8 cellular contexts compared by ENCODE assay signal in the genomic region with DNA sequence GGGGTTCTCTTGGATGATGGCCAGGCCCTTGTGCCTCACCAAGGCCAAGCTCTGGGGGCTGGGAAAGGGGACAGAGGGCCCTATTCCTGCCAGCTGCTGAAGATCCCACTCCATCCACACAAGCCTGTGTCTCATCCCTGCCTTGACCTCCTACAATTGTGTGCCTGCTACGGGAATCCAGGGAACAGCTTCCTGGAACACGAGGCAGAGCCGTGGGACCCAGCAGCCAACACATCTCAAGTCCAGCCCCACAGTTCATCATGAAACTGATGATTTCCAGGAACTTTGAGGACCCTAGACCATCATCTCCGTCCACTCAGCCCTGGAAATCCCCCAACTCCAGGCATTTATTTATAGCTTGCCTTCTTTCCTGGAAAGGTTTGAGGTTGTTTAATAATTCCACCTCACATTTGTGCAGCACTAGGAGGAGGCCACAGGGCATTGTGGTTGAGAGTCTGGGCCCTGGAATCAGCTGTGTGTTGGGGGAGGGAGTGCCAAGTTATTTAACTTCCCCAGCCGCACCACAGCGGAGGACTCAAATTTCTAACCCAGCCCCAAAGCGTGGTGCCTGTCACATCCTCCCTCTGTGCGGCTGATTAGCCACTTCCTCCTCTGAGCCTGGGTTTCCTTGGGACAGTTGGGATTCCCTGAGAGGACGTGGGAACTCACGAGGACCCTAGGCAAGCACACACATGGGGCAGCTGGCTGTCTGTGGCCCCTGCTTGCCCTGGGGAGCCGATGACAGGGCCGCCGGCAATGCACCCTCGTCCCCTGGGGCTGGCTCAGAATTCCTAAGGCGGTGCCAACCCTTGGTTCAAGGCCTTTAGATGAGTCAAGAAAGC. TPM values are rescaled to one million over a fixed set of nuclear protein-coding genes. Genes with fewer than 3 reads are reported as not detected.
DNase-seq lines count a peak whose midpoint lies in the region; ATAC-seq and TF ChIP-seq lines count a peak whose summit lies in the region.

No MANE protein-coding gene starts in this region.

- no peak for TF ChIP-seq CTCF in activated CD8-positive, alpha-beta T cell treated with anti-CD3 and anti-CD28 coated beads for 36 hours (IDR thresholded peaks at IDR 0.05)

- H3K27ac ChIP-seq in trophoblast cell (ENCODE audit: low read depth, low read length), result no peak overlapping the region

- no peaks in the 10 kb centered on the region for H3K36me3 ChIP-seq in trophoblast cell (ENCODE audit: control insufficient read depth in 1 of 2, insufficient read depth in 2 of 2, low read length in 2 of 2)

- no peaks in the 10 kb centered on the region for H3K36me3 Mint-ChIP-seq in activated CD8-positive, alpha-beta T cell treated with anti-CD3 and anti-CD28 coated beads for 36 hours (ENCODE audit: low read depth)

- H4K91ac ChIP-seq in trophoblast cell (ENCODE audit: low read depth, low read length), result peak overlapping the region; percentile 72

- peak; percentile 77 for ATAC-seq in activated CD8-positive, alpha-beta T cell treated with anti-CD3 and anti-CD28 coated beads for 36 hours
- ATAC-seq in Right ventricle myocardium inferior, result peak; percentile 80

- intact Hi-C loops in activated CD8-positive, alpha-beta T cell treated with anti-CD3 and anti-CD28 coated beads for 36 hours (cut with micrococcal nuclease), result no loop called here
- intact Hi-C loops in Right ventricle myocardium inferior (cut with DNase I), result no loop called here

- no peaks in the 10 kb centered on the region for H3K79me1 ChIP-seq in trophoblast cell (ENCODE audit: low read length)

- H3K27ac Mint-ChIP-seq in activated CD8-positive, alpha-beta T cell treated with anti-CD3 and anti-CD28 coated beads for 36 hours, result no peak overlapping the region

- H3K79me2 ChIP-seq in trophoblast cell (ENCODE audit: control insufficient read depth, insufficient read depth, low read length, poor library complexity), result no peaks in the 10 kb centered on the region

- no peak overlapping the region for H2BK12ac ChIP-seq in trophoblast cell (ENCODE audit: low read length)

- peak overlapping the region; percentile 58 for H3K14ac ChIP-seq in trophoblast cell (ENCODE audit: low read length)

- H2BK5ac ChIP-seq in trophoblast cell (ENCODE audit: low read depth, low read length, poor library complexity), result no peak overlapping the region

- peaks cover 5% of the 10 kb centered on the region for H3K27me3 Mint-ChIP-seq in activated CD8-positive, alpha-beta T cell treated with anti-CD3 and anti-CD28 coated beads for 36 hours

- H2AK5ac ChIP-seq in trophoblast cell (ENCODE audit: low read length), result peak overlapping the region; percentile 61

- no peak overlapping the region for H3K4me3 Mint-ChIP-seq in activated CD8-positive, alpha-beta T cell treated with anti-CD3 and anti-CD28 coated beads for 36 hours

- H3K9me3 ChIP-seq in trophoblast cell (ENCODE audit: insufficient read depth, low read depth, low read length), result peaks cover 5% of the 10 kb centered on the region

- no peak overlapping the region for H3K4me2 ChIP-seq in trophoblast cell (ENCODE audit: low read length)

- no peak overlapping the region for H3K23ac ChIP-seq in trophoblast cell (ENCODE audit: low read length)

- H3K4me3 ChIP-seq in Jurkat, Clone E6-1 (ENCODE audit: low read length), result no peak overlapping the region
- no peak overlapping the region for H3K4me3 ChIP-seq in trophoblast cell (ENCODE audit: low read depth, low read length)

- peak overlapping the region; percentile 25 for H3K18ac ChIP-seq in trophoblast cell (ENCODE audit: low read length)

- no peak overlapping the region for H3K4ac ChIP-seq in trophoblast cell (ENCODE audit: low read depth, low read length)

- WGBS in trophoblast cell (ENCODE audit: extremely low coverage, insufficient coverage, insufficient read length), result no CpG with 5 or more reads among the region's 15 CpGs

- H4K12ac ChIP-seq in trophoblast cell (ENCODE audit: low read depth, low read length), result no peak overlapping the region

- H2BK120ac ChIP-seq in trophoblast cell (ENCODE audit: insufficient read depth, low read length, poor library complexity), result no peak overlapping the region

- no peak overlapping the region for H2AFZ ChIP-seq in trophoblast cell (ENCODE audit: insufficient read depth, low read length, poor library complexity)

- CTCF ChIA-PET in activated CD8-positive, alpha-beta T cell treated with anti-CD3 and anti-CD28 coated beads for 36 hours (lab: Charles Lee), result interaction anchor here (0.6 to 1.4 kb wide), 3 partner anchors 126 to 664 kb away, joined by 3 read pairs; no protein-coding TSS in a partner anchor

- peaks cover 13% of the 10 kb centered on the region for H3K4me1 Mint-ChIP-seq in activated CD8-positive, alpha-beta T cell treated with anti-CD3 and anti-CD28 coated beads for 36 hours (ENCODE audit: low read depth)

- H3K9ac ChIP-seq in trophoblast cell (ENCODE audit: low read length), result no peak overlapping the region

- no peaks in the 10 kb centered on the region for H3K9me3 Mint-ChIP-seq in activated CD8-positive, alpha-beta T cell treated with anti-CD3 and anti-CD28 coated beads for 36 hours

- H4K8ac ChIP-seq in trophoblast cell (ENCODE audit: low read depth, low read length), result peak overlapping the region; percentile 30

- no peaks in the 10 kb centered on the region for H3K27me3 ChIP-seq in trophoblast cell (ENCODE audit: insufficient read depth, low read length)

- H3K4me1 ChIP-seq in trophoblast cell (ENCODE audit: control insufficient read depth in 1 of 2, insufficient read depth in 2 of 2, low read length in 2 of 2), result peaks cover 6 to 9% of the 10 kb centered on the region in 2 experiments

- POLR2A ChIA-PET in activated CD8-positive, alpha-beta T cell treated with anti-CD3 and anti-CD28 coated beads for 36 hours (lab: Charles Lee), result no interaction called here

- peak; percentile 76 for DNase-seq in GM04504 (ENCODE audit: low read depth)
- DNase-seq in Jurkat, Clone E6-1 (ENCODE audit: low read depth, low spot score), result peak; percentile 88
- DNase-seq in activated CD8-positive, alpha-beta T cell treated with anti-CD3 and anti-CD28 coated beads for 36 hours, result peak; percentile 61
- peak; percentile 69 for DNase-seq in Right ventricle myocardium inferior (ENCODE audit: missing footprints)
- peak; percentile 46 to 61 for DNase-seq in trophoblast cell
- no peak for DNase-seq in mesenteric fat pad (ENCODE audit: low spot score)
- DNase-seq in NCI-H2171 (lab: John Stamatoyannopoulos, UW), result no peak
- no peak for DNase-seq in NCI-H1048 (lab: John Stamatoyannopoulos, UW)

RNA-seq across cellular contexts. Expression of a gene that starts 58.2 kb away (rescaled TPM):
- polyA plus RNA-seq in Jurkat, Clone E6-1 (2012; ENCODE audit: insufficient read depth, insufficient read length), result not detected
- total RNA-seq in activated CD8-positive, alpha-beta T cell treated with anti-CD3 and anti-CD28 coated beads for 36 hours, result not detected
- 27.9 TPM for total RNA-seq in Right ventricle myocardium inferior
- 0.14 and 0.15 TPM in 2 replicates for polyA plus RNA-seq in trophoblast cell (2013)
- 6.0 TPM for total RNA-seq in mesenteric fat pad

Comparison
In these comparisons a context has a peak if more than half of its experiments do, and no peak if none do; other contexts are left out.
1. DNase-seq: peak in GM04504 (single experiment), Jurkat, Clone E6-1 (single experiment), activated CD8-positive, alpha-beta T cell treated with anti-CD3 and anti-CD28 coated beads for 36 hours (single experiment), Right ventricle myocardium inferior (single experiment) and trophoblast cell (2 of 2); none in mesenteric fat pad (single experiment), NCI-H2171 (single experiment) and NCI-H1048 (single experiment).